In genomic region chr17:27741361-27741861, GRCh38 we compare ENCODE assay signal across 17 cellular contexts. TPM values are rescaled to one million over a fixed set of nuclear protein-coding genes. Genes with fewer than 3 reads are reported as not detected.
DNase-seq lines count a peak whose midpoint lies in the region; ATAC-seq and TF ChIP-seq lines count a peak whose summit lies in the region.
"Had no signal": no experiment of that assay in that cellular context is flagged by ENCODE, and none has a peak within 500 bp of the region (broad histone marks: within the 10 kb centered on the region; RNA-seq: fewer than 3 reads in every experiment).

No MANE protein-coding gene starts in this region.

- no peak overlapping the region for H3K4me2 ChIP-seq in osteoblast (ENCODE audit: insufficient read depth, low read length)
- H3K4me2 ChIP-seq: smooth muscle cell had no signal

- peak overlapping the region; percentile 47 for H2AFZ ChIP-seq in osteoblast (ENCODE audit: low read length)
- H2AFZ ChIP-seq: parathyroid adenoma had no signal

- no peak for TF ChIP-seq CTCF in osteoblast (IDR thresholded peaks at IDR 0.05; ENCODE audit: extremely low read depth, low read depth, low read length)

- H3K27ac ChIP-seq in osteoblast (ENCODE audit: low read depth, low read length) = no peak overlapping the region
- H3K27ac ChIP-seq: C4-2B, dorsolateral prefrontal cortex, parathyroid adenoma had no signal

- no peaks in the 10 kb centered on the region for H4K20me1 ChIP-seq in osteoblast (ENCODE audit: insufficient read depth, low read length)

- H3K79me2 ChIP-seq in osteoblast (ENCODE audit: insufficient read depth, low read length) = no peaks in the 10 kb centered on the region
- H3K79me2 ChIP-seq: parathyroid adenoma had no signal

- H3K36me3 ChIP-seq in MG63 = no peaks in the 10 kb centered on the region
- no peaks in the 10 kb centered on the region for H3K36me3 ChIP-seq in osteoblast (ENCODE audit: insufficient read depth, low read length)

- DNase-seq in EL (peak; percentile 37), MG63 (peak; percentile 88), osteoblast (ENCODE audit: insufficient read length, low spot score, missing footprints) (no peak), SW480 (ENCODE audit: low spot score) (no peak), DMS 273 (lab: John Stamatoyannopoulos, UW; ENCODE audit: unreplicated experiment) (no peak)
- DNase-seq: activated CD4-positive, alpha-beta T cell treated with anti-CD3 and anti-CD28 coated beads for 48 hours; activated naive CD4-positive, alpha-beta T cell; DMS79; dorsolateral prefrontal cortex; NCI-H1694; NCI-H446 treated with DMSO at 0.1 percent for 48 hours had no signal

- ATAC-seq in esophagus mucosa (peak; percentile 95), GM19035 (IDR thresholded peaks at IDR 0.05; ENCODE audit: unreplicated experiment) (no peak), HG03135 (IDR thresholded peaks at IDR 0.05; ENCODE audit: unreplicated experiment) (no peak)

- no peaks in the 10 kb centered on the region for H3K4me1 ChIP-seq in osteoblast (ENCODE audit: insufficient read depth, low read length)
- H3K4me1 ChIP-seq: parathyroid adenoma had no signal

- H3K9me3 ChIP-seq in MG63 (no peaks in the 10 kb centered on the region), osteoblast (ENCODE audit: low read depth, low read length) (no peaks in the 10 kb centered on the region)

- H3K4me3 ChIP-seq in MG63 (no peak overlapping the region), osteoblast (ENCODE audit: insufficient read depth, low read length) (no peak overlapping the region)
- H3K4me3 ChIP-seq: dorsolateral prefrontal cortex, smooth muscle cell had no signal

- H3K27me3 ChIP-seq in MG63 (no peaks in the 10 kb centered on the region), osteoblast (ENCODE audit: insufficient read depth, low read length) (peaks cover 3% of the 10 kb centered on the region)
- H3K27me3 ChIP-seq: dorsolateral prefrontal cortex had no signal

RNA-seq across cellular contexts. Expression of gene NOS2, which starts 58.9 kb away (rescaled TPM):
- not detected in 2 replicates for total RNA-seq in MG63 (2014; rRNA removed; shearing (Covaris generic); ENCODE audit: low replicate concordance)
- total RNA-seq in esophagus mucosa (not detected), osteoblast (not detected in 2 replicates)
- total RNA-seq: smooth muscle cell had no signal

Comparison
In these comparisons a context has a peak if more than half of its experiments do, and no peak if none do; other contexts are left out.
1. DNase-seq: peak in EL (single experiment) and MG63 (single experiment); none in osteoblast (single experiment), SW480 (single experiment) and DMS 273 (single experiment).